In the genomic region with DNA sequence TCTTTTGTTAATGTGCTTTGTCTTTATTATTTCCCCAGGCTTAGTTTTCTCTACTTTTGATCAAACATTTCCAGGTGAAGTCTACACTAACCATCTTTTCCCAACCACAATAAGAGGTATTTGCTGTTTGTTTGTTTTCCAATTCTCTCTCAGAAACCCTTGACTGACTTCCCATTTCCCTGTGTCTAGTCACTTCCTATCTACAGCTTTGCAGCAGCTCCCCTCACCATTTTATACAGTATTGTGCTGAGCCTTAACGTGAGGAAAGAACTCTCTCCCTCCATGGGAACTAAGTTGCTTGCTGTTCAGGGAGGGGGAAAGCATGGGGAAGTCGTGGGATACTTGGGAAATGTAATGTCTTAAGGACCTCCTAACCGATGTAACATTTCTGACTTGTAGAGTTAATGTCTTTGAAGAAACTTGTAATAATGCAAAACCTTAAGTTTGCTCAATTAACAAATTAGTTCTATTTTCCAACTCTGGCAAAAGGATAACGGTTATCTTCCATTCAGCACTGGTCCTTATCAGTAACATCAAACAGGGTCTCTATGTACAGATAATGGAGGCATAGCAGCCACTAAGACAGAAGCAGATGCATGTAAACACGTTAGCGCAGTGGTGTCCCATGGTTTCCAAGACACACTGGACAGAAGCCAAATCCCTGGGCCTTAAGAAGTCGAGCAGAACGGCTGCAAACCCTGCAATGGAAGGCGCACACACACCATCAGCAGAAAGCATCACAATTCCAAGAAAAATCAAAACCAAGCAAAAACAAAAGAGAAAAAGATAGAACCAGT, we compare ENCODE assay signal across 11 cellular contexts. TPM values are rescaled to one million over a fixed set of nuclear protein-coding genes. Genes with fewer than 3 reads are reported as not detected.
DNase-seq lines count a peak whose midpoint lies in the region; ATAC-seq and TF ChIP-seq lines count a peak whose summit lies in the region.
"Had no signal": no experiment of that assay in that cellular context is flagged by ENCODE, and none has a peak within 500 bp of the region (broad histone marks: within the 10 kb centered on the region; RNA-seq: fewer than 3 reads in every experiment).

No MANE protein-coding gene starts in this region.

- TF ChIP-seq EP300 in transverse colon (IDR thresholded peaks at IDR 0.05; ENCODE audit: low read depth), result no peak

- TF ChIP-seq POLR2A in prostate gland (IDR thresholded peaks at IDR 0.05) (no peak), transverse colon (IDR thresholded peaks at IDR 0.05) (no peak)

- peaks cover 2% of the 10 kb centered on the region for H3K27me3 Mint-ChIP-seq in endothelial cell (ENCODE audit: unreplicated experiment)
- H3K27me3 Mint-ChIP-seq in activated CD4-positive, alpha-beta T cell treated with anti-CD3 and anti-CD28 coated beads, Interleukin-2, amount 10 ng/mL, durations not matched to agents 24 days and 14 days, result no peaks in the 10 kb centered on the region

- POLR2A ChIA-PET in PC-3 (lab: Charles Lee; ENCODE audit: unreplicated experiment), result no interaction called here

- H3K27ac ChIP-seq in PC-3 (ENCODE audit: low read length) (no peak overlapping the region), prostate gland (no peak overlapping the region), transverse colon (peak overlapping the region in 1 of 4 donors; percentile 3)
- H3K27ac ChIP-seq: tibial artery had no signal

- no peaks in the 10 kb centered on the region for H3K9me3 ChIP-seq in PC-3 (ENCODE audit: low read length)
- H3K9me3 ChIP-seq in prostate gland, result no peaks in the 10 kb centered on the region
- no peaks in the 10 kb centered on the region for H3K9me3 ChIP-seq in transverse colon
- H3K9me3 ChIP-seq: tibial artery had no signal

- H3K9me2 ChIP-seq in PC-3 (replicated peaks; ENCODE audit: low read length), result no peaks in the 10 kb centered on the region

- no TSS peak for BruUV-seq in PC-3 (replicated peaks; lab: Mats Ljungman, UMichigan)

- ATAC-seq in PC-3, result no peak

- peaks cover 72% of the 10 kb centered on the region for H3K4me1 Mint-ChIP-seq in endothelial cell (ENCODE audit: unreplicated experiment)
- peaks cover 7% of the 10 kb centered on the region for H3K4me1 Mint-ChIP-seq in activated CD4-positive, alpha-beta T cell treated with anti-CD3 and anti-CD28 coated beads, Interleukin-2, amount 10 ng/mL, durations not matched to agents 24 days and 14 days

- TF ChIP-seq CTCF in PC-3 (conservative IDR thresholded peaks at IDR 0.05; ENCODE audit: low read depth, low read length) (no peak), endothelial cell (IDR thresholded peaks at IDR 0.05; ENCODE audit: unreplicated experiment) (no peak), prostate gland (IDR thresholded peaks at IDR 0.05) (no peak), transverse colon (IDR thresholded peaks at IDR 0.05) (no peak)

- H3K4me2 ChIP-seq in PC-3 (ENCODE audit: low read length), result no peak overlapping the region

- H3K4me3 Mint-ChIP-seq in endothelial cell (ENCODE audit: unreplicated experiment), result peak overlapping the region; percentile 76
- no peak overlapping the region for H3K4me3 Mint-ChIP-seq in activated CD4-positive, alpha-beta T cell treated with anti-CD3 and anti-CD28 coated beads, Interleukin-2, amount 10 ng/mL, durations not matched to agents 24 days and 14 days

- intact Hi-C loops in PC-3 (cut with micrococcal nuclease), result no loop called here
- intact Hi-C loops in prostate gland (cut with DNase I), result no loop called here
- intact Hi-C loops in transverse colon (cut with DNase I; ENCODE audit: low total_unique reads), result no loop called here
- intact Hi-C loops in activated CD4-positive, alpha-beta T cell treated with anti-CD3 and anti-CD28 coated beads, Interleukin-2, amount 10 ng/mL, durations not matched to agents 24 days and 14 days (cut with micrococcal nuclease), result no loop called here

- H3K27me3 ChIP-seq in PC-3 (ENCODE audit: low read length) (no peaks in the 10 kb centered on the region), prostate gland (replicated peaks; ENCODE audit: insufficient read depth) (no peaks in the 10 kb centered on the region), transverse colon (no peaks in the 10 kb centered on the region)
- H3K27me3 ChIP-seq: tibial artery had no signal

- WGBS in prostate gland, result 38% methylated on average over 9 of the region's 9 CpGs
- 69 to 100% methylated on average over 1 to 9 of the region's 9 CpGs for WGBS in transverse colon (ENCODE audit: low coverage in 1 of 2), 2 donors

- H3K4me1 ChIP-seq in PC-3 (ENCODE audit: insufficient read depth, low read length) (peaks cover 7% of the 10 kb centered on the region; the same call in 1 of the 2 replicates), prostate gland (replicated peaks) (no peaks in the 10 kb centered on the region), transverse colon (peaks cover 10 to 53% (median 22%) of the 10 kb centered on the region in 4 donors)

- H3K36me3 Mint-ChIP-seq in endothelial cell (ENCODE audit: low read depth, unreplicated experiment), result peaks cover 27% of the 10 kb centered on the region
- H3K36me3 Mint-ChIP-seq in activated CD4-positive, alpha-beta T cell treated with anti-CD3 and anti-CD28 coated beads, Interleukin-2, amount 10 ng/mL, durations not matched to agents 24 days and 14 days (ENCODE audit: low read depth), result peaks cover 28% of the 10 kb centered on the region

- no peak overlapping the region for H3K9ac ChIP-seq in PC-3 (ENCODE audit: low read length)

- H3F3A ChIP-seq in PC-3 (ENCODE audit: low read length, unreplicated experiment), result no peaks in the 10 kb centered on the region

- H3K36me3 ChIP-seq in PC-3 (ENCODE audit: low read depth, low read length), result peaks cover 24% of the 10 kb centered on the region
- peaks cover 0 to 3% of the 10 kb centered on the region in 2 donors for H3K36me3 ChIP-seq in prostate gland
- peaks cover 0 to 21% (median 0%) of the 10 kb centered on the region in 4 donors for H3K36me3 ChIP-seq in transverse colon

- peaks cover 69% of the 10 kb centered on the region for H3K79me2 ChIP-seq in PC-3 (ENCODE audit: low read length)

- no peak overlapping the region for H2AFZ ChIP-seq in PC-3 (ENCODE audit: low read length)

- H3K27ac Mint-ChIP-seq in endothelial cell (ENCODE audit: unreplicated experiment), result peak overlapping the region; percentile 84
- no peak overlapping the region for H3K27ac Mint-ChIP-seq in activated CD4-positive, alpha-beta T cell treated with anti-CD3 and anti-CD28 coated beads, Interleukin-2, amount 10 ng/mL, durations not matched to agents 24 days and 14 days

- in situ Hi-C loops in transverse colon (cut with MboI; ENCODE audit: low pct_ligation_motif_present in 1 of 4, low pct_unique_long_range_greater_than_20kb in 1 of 4, low sequenced_read_pairs in 3 of 4), result no loop called here

- no peaks in the 10 kb centered on the region for H3K9me3 Mint-ChIP-seq in endothelial cell (ENCODE audit: unreplicated experiment)
- no peaks in the 10 kb centered on the region for H3K9me3 Mint-ChIP-seq in activated CD4-positive, alpha-beta T cell treated with anti-CD3 and anti-CD28 coated beads, Interleukin-2, amount 10 ng/mL, durations not matched to agents 24 days and 14 days

- CTCF ChIA-PET in PC-3 (lab: Charles Lee), result no interaction called here

- no peak overlapping the region for H3K4me3 ChIP-seq in PC-3 (ENCODE audit: low read length)
- H3K4me3 ChIP-seq in prostate gland, result no peak overlapping the region
- no peak overlapping the region for H3K4me3 ChIP-seq in transverse colon
- H3K4me3 ChIP-seq: tibial artery had no signal

- DNase-seq in NCI-H2227 (lab: John Stamatoyannopoulos, UW; ENCODE audit: unreplicated experiment), result peak; percentile 30
- no peak for DNase-seq in NCI-H2227 treated with DMSO at 0.1 percent for 48 hours (lab: John Stamatoyannopoulos, UW)
- DNase-seq in PC-3, result peak; percentile 12
- no peak for DNase-seq in endothelial cell (ENCODE audit: low spot score)
- peak; percentile 33 for DNase-seq in prostate gland (ENCODE audit: low spot score)
- DNase-seq in transverse colon, result no peak
- DNase-seq in activated CD4-positive, alpha-beta T cell treated with anti-CD3 and anti-CD28 coated beads, Interleukin-2, amount 10 ng/mL, durations not matched to agents 24 days and 14 days, result no peak
- no peak for DNase-seq in GM19238 (ENCODE audit: insufficient read length, low spot score)
- DNase-seq: KG1, NCI-H526 treated with DMSO at 0.1 percent for 48 hours, tibial artery had no signal

- peaks cover 40% of the 10 kb centered on the region for H4K20me1 ChIP-seq in PC-3 (ENCODE audit: low read length)

RNA-seq across cellular contexts. Expression of gene NPTN, which starts 39.7 kb away (rescaled TPM):
- total RNA-seq in PC-3 (2014; rRNA removed) (115 and 164 TPM in 2 replicates), endothelial cell (ENCODE audit: unreplicated experiment) (223 TPM), prostate gland (100 to 1,000 TPM; 147 to 266 TPM), transverse colon (100 to 1,000 TPM in 3 of 4 donors, 10 to 100 TPM in 1; 77.8 to 187 (median 135) TPM)
- total RNA-seq in activated CD4-positive, alpha-beta T cell treated with anti-CD3 and anti-CD28 coated beads, Interleukin-2, amount 10 ng/mL, durations not matched to agents 24 days and 14 days, result 61.6 and 68.7 TPM in 2 replicates

Comparison
In these comparisons a context has a peak if more than half of its experiments do, and no peak if none do; other contexts are left out.
1. DNase-seq: peak in NCI-H2227 (single experiment), PC-3 (single experiment) and prostate gland (single experiment); none in NCI-H2227 treated with DMSO at 0.1 percent for 48 hours (single experiment), endothelial cell (single experiment), transverse colon (single experiment), activated CD4-positive, alpha-beta T cell treated with anti-CD3 and anti-CD28 coated beads, Interleukin-2, amount 10 ng/mL, durations not matched to agents 24 days and 14 days (single experiment) and GM19238 (single experiment).